Comparison of ENCODE assay signal across 25 cellular contexts in genomic region chr21:32377506-32377905, GRCh38. TPM values are rescaled to one million over a fixed set of nuclear protein-coding genes. Genes with fewer than 3 reads are reported as not detected.
A peak's percentile ranks its signal among the peaks of the same experiment; 100 is the strongest.
DNase-seq lines count a peak whose midpoint lies in the region; ATAC-seq and TF ChIP-seq lines count a peak whose summit lies in the region.
"Had no signal": no experiment of that assay in that cellular context is flagged by ENCODE, and none has a peak within 500 bp of the region (broad histone marks: within the 10 kb centered on the region; RNA-seq: fewer than 3 reads in every experiment).

No MANE protein-coding gene starts in this region.

- H3K36me3 ChIP-seq in spleen = peaks cover 0 to 99% (median 40%) of the 10 kb centered on the region in 6 donors
- H3K36me3 ChIP-seq in uterus = no peaks in the 10 kb centered on the region

- H3K27me3 Mint-ChIP-seq in activated T-cell treated with anti-CD3 and anti-CD28 coated beads, Interleukin-2, amount 50 U/mL, for 24 hours = no peaks in the 10 kb centered on the region
- no peaks in the 10 kb centered on the region for H3K27me3 Mint-ChIP-seq in activated T-helper 1 cell treated with anti-CD3 and anti-CD28 coated beads, Interleukin-12 subunit alpha, Interleukin-12 subunit beta, Interleukin-2, Interleukin-4 antibody, amounts not matched to agents 30 ng/mL and 10 ng/mL and 1 ng/mL, durations not matched to agents 14 hours and 24 hours and 36 hours (ENCODE audit: insufficient read depth)
- H3K27me3 Mint-ChIP-seq in activated CD4-positive, alpha-beta T cell treated with anti-CD3 and anti-CD28 coated beads, Interleukin-2, amount 10 ng/mL, durations not matched to agents 7 days and 5 days = no peaks in the 10 kb centered on the region

- ATAC-seq in HG02798 (IDR thresholded peaks at IDR 0.05; ENCODE audit: poor library complexity, unreplicated experiment) = no peak
- ATAC-seq: CD8-positive, alpha-beta T cell; GM12878 had no signal

- TF ChIP-seq CTCF in dorsolateral prefrontal cortex (IDR thresholded peaks at IDR 0.05 in 54 of 56, conservative IDR thresholded peaks at IDR 0.05 in 2 of 56; ENCODE audit: low read depth in 1 of 56, partially characterized antibody in 56 of 56) (no peak), spleen (IDR thresholded peaks at IDR 0.05 in 8 of 11, conservative IDR thresholded peaks at IDR 0.05 in 3 of 11) (no peak), uterus (IDR thresholded peaks at IDR 0.05) (no peak)

- TF ChIP-seq POLR2A in spleen (IDR thresholded peaks at IDR 0.05) (no peak), uterus (IDR thresholded peaks at IDR 0.05) (no peak)

- H3K9me3 ChIP-seq in spleen = no peaks in the 10 kb centered on the region
- H3K9me3 ChIP-seq in uterus = no peaks in the 10 kb centered on the region
- H3K9me3 ChIP-seq: BLaER1 treated with 17β-estradiol and CSF1 and Interleukin-3, amounts not matched to agents 10 nM and 100 nM; HAP-1 had no signal

- peaks cover 1% of the 10 kb centered on the region for H3K4me1 Mint-ChIP-seq in activated T-cell treated with anti-CD3 and anti-CD28 coated beads, Interleukin-2, amount 50 U/mL, for 24 hours (ENCODE audit: low read depth)
- no peaks in the 10 kb centered on the region for H3K4me1 Mint-ChIP-seq in activated T-helper 1 cell treated with anti-CD3 and anti-CD28 coated beads, Interleukin-12 subunit alpha, Interleukin-12 subunit beta, Interleukin-2, Interleukin-4 antibody, amounts not matched to agents 30 ng/mL and 10 ng/mL and 1 ng/mL, durations not matched to agents 14 hours and 24 hours and 36 hours (ENCODE audit: low read depth)
- no peaks in the 10 kb centered on the region for H3K4me1 Mint-ChIP-seq in activated CD4-positive, alpha-beta T cell treated with anti-CD3 and anti-CD28 coated beads, Interleukin-2, amount 10 ng/mL, durations not matched to agents 7 days and 5 days

- H3K27ac ChIP-seq in dorsolateral prefrontal cortex = peak overlapping the region in 55 of 59 donors; percentile 6 to 85 (median 68)
- H3K27ac ChIP-seq in spleen = no peak overlapping the region
- peak overlapping the region; percentile 92 to 99 for H3K27ac ChIP-seq in uterus
- H3K27ac ChIP-seq: 22Rv1; BLaER1 treated with 17β-estradiol and CSF1 and Interleukin-3, amounts not matched to agents 10 nM and 100 nM had no signal

- no peaks in the 10 kb centered on the region for H3K27me3 ChIP-seq in dorsolateral prefrontal cortex
- no peaks in the 10 kb centered on the region for H3K27me3 ChIP-seq in spleen (replicated peaks in 1 of 7)
- no peaks in the 10 kb centered on the region for H3K27me3 ChIP-seq in uterus
- H3K27me3 ChIP-seq: BLaER1 treated with 17β-estradiol and CSF1 and Interleukin-3, amounts not matched to agents 10 nM and 100 nM had no signal

- CTCF ChIA-PET in activated CD4-positive, alpha-beta T cell treated with anti-CD3 and anti-CD28 coated beads, Interleukin-2, amount 10 ng/mL, durations not matched to agents 7 days and 5 days (lab: Charles Lee) = no interaction called here

- H3K9me3 Mint-ChIP-seq in activated T-cell treated with anti-CD3 and anti-CD28 coated beads, Interleukin-2, amount 50 U/mL, for 24 hours = no peaks in the 10 kb centered on the region
- H3K9me3 Mint-ChIP-seq in activated T-helper 1 cell treated with anti-CD3 and anti-CD28 coated beads, Interleukin-12 subunit alpha, Interleukin-12 subunit beta, Interleukin-2, Interleukin-4 antibody, amounts not matched to agents 30 ng/mL and 10 ng/mL and 1 ng/mL, durations not matched to agents 14 hours and 24 hours and 36 hours = no peaks in the 10 kb centered on the region
- no peaks in the 10 kb centered on the region for H3K9me3 Mint-ChIP-seq in activated CD4-positive, alpha-beta T cell treated with anti-CD3 and anti-CD28 coated beads, Interleukin-2, amount 10 ng/mL, durations not matched to agents 7 days and 5 days
- H3K9me3 Mint-ChIP-seq: CD8-positive, alpha-beta T cell had no signal

- POLR2A ChIA-PET in activated CD4-positive, alpha-beta T cell treated with anti-CD3 and anti-CD28 coated beads, Interleukin-2, amount 10 ng/mL, durations not matched to agents 7 days and 5 days (lab: Charles Lee) = no interaction called here

- WGBS in spleen, 5 donors = 89 to 97% (median 94%) methylated on average over 7 to 8 of the region's 8 CpGs

- DNase-seq in activated T-cell treated with anti-CD3 and anti-CD28 coated beads, Interleukin-2, amount 50 U/mL, for 24 hours = no peak
- no peak for DNase-seq in activated T-cell treated with anti-CD3 and anti-CD28 coated beads for 4 hours
- DNase-seq in dorsolateral prefrontal cortex = no peak
- DNase-seq in spleen = peak; percentile 57
- DNase-seq in uterus = no peak
- no peak for DNase-seq in activated T-helper 1 cell treated with anti-CD3 and anti-CD28 coated beads, Interleukin-12 subunit alpha, Interleukin-12 subunit beta, Interleukin-2, Interleukin-4 antibody, amounts not matched to agents 30 ng/mL and 10 ng/mL and 1 ng/mL, durations not matched to agents 14 hours and 24 hours and 36 hours (ENCODE audit: low spot score)
- DNase-seq in activated CD4-positive, alpha-beta T cell treated with anti-CD3 and anti-CD28 coated beads, Interleukin-2, amount 10 ng/mL, durations not matched to agents 7 days and 5 days = no peak
- DNase-seq: ACHN; DND-41; KG1; NCI-H1092 treated with DMSO at 0.1 percent for 48 hours; NCI-H146; NCI-H2081; NCI-H2171; NCI-H345; NCI-H524; NCI-H774; NK-92 treated with Interleukin-12 subunit alpha and Interleukin-12 subunit beta, amount 100 ng/mL, for 24 hours; SIG-M5 had no signal

- peaks cover 0 to 2% (median 0%) of the 10 kb centered on the region in 6 donors for H3K4me1 ChIP-seq in spleen
- H3K4me1 ChIP-seq in uterus = peaks cover 0 to 6% of the 10 kb centered on the region in 2 donors
- H3K4me1 ChIP-seq: HAP-1 had no signal

- intact Hi-C loops in dorsolateral prefrontal cortex (cut with DNase I) (no loop called here), spleen (cut with DNase I; ENCODE audit: low total_unique reads) (no loop called here), uterus (cut with DNase I; ENCODE audit: low total_unique reads) (no loop called here)
- intact Hi-C loops in activated T-helper 1 cell treated with anti-CD3 and anti-CD28 coated beads, Interleukin-12 subunit alpha, Interleukin-12 subunit beta, Interleukin-2, Interleukin-4 antibody, amounts not matched to agents 30 ng/mL and 10 ng/mL and 1 ng/mL, durations not matched to agents 14 hours and 24 hours and 36 hours (cut with micrococcal nuclease) = no loop called here

- no peak overlapping the region for H3K4me3 ChIP-seq in dorsolateral prefrontal cortex
- no peak overlapping the region for H3K4me3 ChIP-seq in spleen
- H3K4me3 ChIP-seq in uterus = no peak overlapping the region
- H3K4me3 ChIP-seq: BLaER1 treated with 17β-estradiol and CSF1 and Interleukin-3, amounts not matched to agents 10 nM and 100 nM; GM12878; HAP-1 had no signal

- H3K27ac Mint-ChIP-seq in activated T-cell treated with anti-CD3 and anti-CD28 coated beads, Interleukin-2, amount 50 U/mL, for 24 hours = peak overlapping the region; percentile 47
- no peak overlapping the region for H3K27ac Mint-ChIP-seq in activated T-helper 1 cell treated with anti-CD3 and anti-CD28 coated beads, Interleukin-12 subunit alpha, Interleukin-12 subunit beta, Interleukin-2, Interleukin-4 antibody, amounts not matched to agents 30 ng/mL and 10 ng/mL and 1 ng/mL, durations not matched to agents 14 hours and 24 hours and 36 hours
- no peak overlapping the region for H3K27ac Mint-ChIP-seq in activated CD4-positive, alpha-beta T cell treated with anti-CD3 and anti-CD28 coated beads, Interleukin-2, amount 10 ng/mL, durations not matched to agents 7 days and 5 days
- H3K27ac Mint-ChIP-seq: CD8-positive, alpha-beta T cell had no signal

- peaks cover 100% of the 10 kb centered on the region for H3K36me3 Mint-ChIP-seq in activated T-cell treated with anti-CD3 and anti-CD28 coated beads, Interleukin-2, amount 50 U/mL, for 24 hours (ENCODE audit: low read depth)
- peaks cover 33% of the 10 kb centered on the region for H3K36me3 Mint-ChIP-seq in activated T-helper 1 cell treated with anti-CD3 and anti-CD28 coated beads, Interleukin-12 subunit alpha, Interleukin-12 subunit beta, Interleukin-2, Interleukin-4 antibody, amounts not matched to agents 30 ng/mL and 10 ng/mL and 1 ng/mL, durations not matched to agents 14 hours and 24 hours and 36 hours (ENCODE audit: low read depth)
- peaks cover 23% of the 10 kb centered on the region for H3K36me3 Mint-ChIP-seq in activated CD4-positive, alpha-beta T cell treated with anti-CD3 and anti-CD28 coated beads, Interleukin-2, amount 10 ng/mL, durations not matched to agents 7 days and 5 days (ENCODE audit: low read depth)

- H3K4me3 Mint-ChIP-seq in activated T-cell treated with anti-CD3 and anti-CD28 coated beads, Interleukin-2, amount 50 U/mL, for 24 hours = no peak overlapping the region
- no peak overlapping the region for H3K4me3 Mint-ChIP-seq in activated T-helper 1 cell treated with anti-CD3 and anti-CD28 coated beads, Interleukin-12 subunit alpha, Interleukin-12 subunit beta, Interleukin-2, Interleukin-4 antibody, amounts not matched to agents 30 ng/mL and 10 ng/mL and 1 ng/mL, durations not matched to agents 14 hours and 24 hours and 36 hours
- H3K4me3 Mint-ChIP-seq in activated CD4-positive, alpha-beta T cell treated with anti-CD3 and anti-CD28 coated beads, Interleukin-2, amount 10 ng/mL, durations not matched to agents 7 days and 5 days = no peak overlapping the region
- H3K4me3 Mint-ChIP-seq: CD8-positive, alpha-beta T cell had no signal

RNA-seq across cellular contexts. Expression of gene URB1, which starts 15.3 kb away (rescaled TPM):
- total RNA-seq in dorsolateral prefrontal cortex (10 to 100 TPM; 16.2 to 31.0 (median 22.1) TPM), spleen (10 to 100 TPM; 11.6 to 20.8 (median 12.4) TPM), uterus (10 to 100 TPM; 11.8 to 31.0 (median 26.0) TPM)
- polyA plus RNA-seq in spleen = 1 to 10 TPM; 2.0 to 3.6 (median 2.5) TPM
- total RNA-seq in activated T-helper 1 cell treated with anti-CD3 and anti-CD28 coated beads, Interleukin-12 subunit alpha, Interleukin-12 subunit beta, Interleukin-2, Interleukin-4 antibody, amounts not matched to agents 30 ng/mL and 10 ng/mL and 1 ng/mL, durations not matched to agents 14 hours and 24 hours and 36 hours = 42.1 and 42.8 TPM in 2 replicates
- 10 to 100 TPM; 16.3 to 16.9 TPM for total RNA-seq in activated CD4-positive, alpha-beta T cell treated with anti-CD3 and anti-CD28 coated beads, Interleukin-2, amount 10 ng/mL, durations not matched to agents 7 days and 5 days

RNA-seq across cellular contexts. Expression of gene EVA1C, which starts 35.0 kb away (rescaled TPM):
- total RNA-seq in dorsolateral prefrontal cortex (10 to 100 TPM; 15.9 to 52.5 (median 27.2) TPM), spleen (10 to 100 TPM; 19.3 to 39.4 (median 28.7) TPM), uterus (100 to 1,000 TPM in 1 of 4 donors, 10 to 100 TPM in 2, 1 to 10 TPM in 1; 8.3 to 105 (median 48.7) TPM)
- polyA plus RNA-seq in spleen = 10 to 100 TPM; 11.9 to 18.2 (median 16.2) TPM
- total RNA-seq in activated T-helper 1 cell treated with anti-CD3 and anti-CD28 coated beads, Interleukin-12 subunit alpha, Interleukin-12 subunit beta, Interleukin-2, Interleukin-4 antibody, amounts not matched to agents 30 ng/mL and 10 ng/mL and 1 ng/mL, durations not matched to agents 14 hours and 24 hours and 36 hours = 6.2 and 7.6 TPM in 2 replicates
- 1 to 10 TPM; 4.8 to 5.4 TPM for total RNA-seq in activated CD4-positive, alpha-beta T cell treated with anti-CD3 and anti-CD28 coated beads, Interleukin-2, amount 10 ng/mL, durations not matched to agents 7 days and 5 days
- total RNA-seq: GM12878 had no signal

Comparison
In these comparisons a context has a peak if more than half of its experiments do, and no peak if none do; other contexts are left out.
1. H3K27ac ChIP-seq: peak in dorsolateral prefrontal cortex (55 of 59) and uterus (2 of 2); none in spleen (0 of 8).